19 cellular contexts compared by ENCODE assay signal in the genomic region with DNA sequence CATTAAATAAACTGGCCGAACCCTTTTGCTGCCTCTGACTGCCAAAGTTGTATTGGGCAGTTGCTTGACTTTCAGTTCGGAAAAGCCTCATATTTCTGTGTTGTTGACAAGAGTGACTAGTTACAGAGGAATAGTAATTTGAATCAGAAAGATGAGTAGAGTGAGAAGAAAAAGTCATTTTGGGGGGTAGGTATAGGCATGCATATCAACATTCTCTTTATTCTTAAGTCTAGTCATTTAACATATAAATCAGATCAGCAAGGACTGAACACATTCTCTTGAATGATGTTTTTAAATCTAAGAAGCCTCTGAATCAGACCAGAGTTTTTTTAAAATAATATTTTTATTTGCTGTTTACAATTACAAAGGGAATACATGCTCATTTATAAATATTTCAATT. TPM values are rescaled to one million over a fixed set of nuclear protein-coding genes. Genes with fewer than 3 reads are reported as not detected.
DNase-seq lines count a peak whose midpoint lies in the region; ATAC-seq, FAIRE-seq and TF ChIP-seq lines count a peak whose summit lies in the region.
"Had no signal": no experiment of that assay in that cellular context is flagged by ENCODE, and none has a peak within 500 bp of the region (broad histone marks: within the 10 kb centered on the region; RNA-seq: fewer than 3 reads in every experiment).

No MANE protein-coding gene starts in this region.

- POLR2A ChIA-PET in K562 (lab: Yijun Ruan, JAX): no interaction called here

- H3K79me2 ChIP-seq in K562 (ENCODE audit: control insufficient read depth, insufficient read depth, low read length) (no peaks in the 10 kb centered on the region), smooth muscle cell (ENCODE audit: low read depth) (no peaks in the 10 kb centered on the region)

- CTCF ChIA-PET in K562 (lab: Yijun Ruan, JAX; ENCODE audit: low intra/inter-chr PET ratio): no interaction called here

- peaks cover 27% of the 10 kb centered on the region for H3K4me1 ChIP-seq in HUES48 (ENCODE audit: control insufficient read depth, insufficient read depth, low read length)
- H3K4me1 ChIP-seq in K562 (replicated peaks in 1 of 2; ENCODE audit: control insufficient read depth in 2 of 2, insufficient read depth in 2 of 2, low read length in 2 of 2): peaks cover 3 to 4% of the 10 kb centered on the region in 2 experiments; a peak in 3 of 5 replicates
- peaks cover 3% of the 10 kb centered on the region for H3K4me1 ChIP-seq in smooth muscle cell (ENCODE audit: low read depth)
- peaks cover 0 to 10% (median 5%) of the 10 kb centered on the region in 3 donors for H3K4me1 ChIP-seq in esophagus squamous epithelium
- H3K4me1 ChIP-seq: BLaER1 had no signal

- intact Hi-C loops in K562 (cut with micrococcal nuclease) (no loop called here), esophagus squamous epithelium (cut with DNase I) (no loop called here)

- H3K9me3 ChIP-seq in HUES48 (ENCODE audit: control insufficient read depth, insufficient read depth, low read length) (no peaks in the 10 kb centered on the region), K562 (replicated peaks; ENCODE audit: control insufficient read depth, insufficient read depth, low read depth, low read length) (no peaks in the 10 kb centered on the region), smooth muscle cell (replicated peaks; ENCODE audit: low read depth) (no peaks in the 10 kb centered on the region), esophagus squamous epithelium (no peaks in the 10 kb centered on the region)
- H3K9me3 ChIP-seq: BLaER1, Caco-2, HAP-1 had no signal

- H3K4me2 ChIP-seq in K562 (ENCODE audit: insufficient read depth, low read length) (no peak overlapping the region), smooth muscle cell (peak overlapping the region; percentile 54)
- H3K4me2 ChIP-seq: BLaER1 had no signal

- H3K27ac ChIP-seq in HUES48 (ENCODE audit: low read depth, low read length) (no peak overlapping the region), K562 (ENCODE audit: extremely low read depth, low read depth, low read length) (no peak overlapping the region), smooth muscle cell (ENCODE audit: low read depth) (no peak overlapping the region), esophagus squamous epithelium (no peak overlapping the region)
- H3K27ac ChIP-seq: BLaER1, C4-2B, GM23248 had no signal

- WGBS in K562 (ENCODE audit: insufficient coverage, low coverage, missing lambda C conversion rate): 95% methylated on average over 2 of the region's 2 CpGs
- WGBS in smooth muscle cell (ENCODE audit: low lambda C conversion rate): 82% methylated on average over 2 of the region's 2 CpGs
- 80 to 93% methylated on average over 2 of the region's 2 CpGs for WGBS in esophagus squamous epithelium, 2 donors

- no peaks in the 10 kb centered on the region for H3K27me3 ChIP-seq in HUES48 (ENCODE audit: control insufficient read depth, insufficient read depth, low read length)
- H3K27me3 ChIP-seq in K562 (ENCODE audit: control insufficient read depth in 2 of 2, insufficient read depth in 2 of 2, low read length in 2 of 2): no peaks in the 10 kb centered on the region
- H3K27me3 ChIP-seq in smooth muscle cell (ENCODE audit: low read depth): no peaks in the 10 kb centered on the region
- no peaks in the 10 kb centered on the region for H3K27me3 ChIP-seq in esophagus squamous epithelium
- H3K27me3 ChIP-seq: BLaER1 had no signal

- in situ Hi-C loops in K562 (cut with MboI): no loop called here

- FAIRE-seq in K562 (lab: Jason Lieb, UNC): no peak
- FAIRE-seq: GM12878, GM19239, H54 had no signal

- no peak for ATAC-seq in K562
- no peak for ATAC-seq in SK-N-SH treated with all-trans-retinoic acid at 6 μM for 48 hours
- ATAC-seq: CD8-positive, alpha-beta T cell; GM12878 had no signal

- H3K9ac ChIP-seq in HUES48 (ENCODE audit: low read depth, low read length) (no peak overlapping the region), K562 (ENCODE audit: insufficient read depth in 1 of 2, low read depth in 2 of 2, low read length in 2 of 2) (no peak overlapping the region), smooth muscle cell (ENCODE audit: low read depth) (no peak overlapping the region)
- H3K9ac ChIP-seq: BLaER1, GM23248 had no signal

- H3K36me3 ChIP-seq in HUES48 (ENCODE audit: control insufficient read depth, insufficient read depth, low read length): no peaks in the 10 kb centered on the region
- no peaks in the 10 kb centered on the region for H3K36me3 ChIP-seq in K562 (ENCODE audit: control insufficient read depth, insufficient read depth, low read length)
- H3K36me3 ChIP-seq in smooth muscle cell (ENCODE audit: low read depth): no peaks in the 10 kb centered on the region
- H3K36me3 ChIP-seq in esophagus squamous epithelium: no peaks in the 10 kb centered on the region
- H3K36me3 ChIP-seq: BLaER1, HAP-1 had no signal

- H4K20me1 ChIP-seq in K562 (replicated peaks; ENCODE audit: control insufficient read depth, insufficient read depth, low read length) (no peaks in the 10 kb centered on the region), smooth muscle cell (ENCODE audit: low read depth) (no peaks in the 10 kb centered on the region)
- H4K20me1 ChIP-seq: BLaER1 had no signal

- DNase-seq in K562 (ENCODE audit: extremely low read depth in 1 of 4, low spot score in 3 of 4) (no peak), smooth muscle cell (lab: John Stamatoyannopoulos, UW; ENCODE audit: unreplicated experiment) (no peak), esophagus squamous epithelium (lab: John Stamatoyannopoulos, UW) (no peak), DMS 273 treated with DMSO at 0.1 percent for 48 hours (lab: John Stamatoyannopoulos, UW) (no peak)
- DNase-seq: Caco-2; CD4-positive, CD25-positive, alpha-beta regulatory T cell; CD8-positive, alpha-beta T cell; DMS79; EL; GDM1; GM23248 had no signal

- no peaks in the 10 kb centered on the region for H3F3A ChIP-seq in smooth muscle cell (ENCODE audit: low read depth)

- H3K4me3 ChIP-seq in HUES48 (ENCODE audit: low read depth, low read length) (peak overlapping the region; percentile 40; the same call in 1 of the 2 replicates), K562 (no peak overlapping the region), smooth muscle cell (no peak overlapping the region), esophagus squamous epithelium (no peak overlapping the region)
- H3K4me3 ChIP-seq: BLaER1, GM12878, GM23248, HAP-1 had no signal

- TF ChIP-seq RAD21 in K562 (CRISPR knock-in tag; conservative IDR thresholded peaks at IDR 0.05 in 1 of 2, IDR thresholded peaks at IDR 0.05 in 1 of 2): no peak

- no peaks in the 10 kb centered on the region for H3K9me1 ChIP-seq in K562 (ENCODE audit: control insufficient read depth, insufficient read depth, low read length)

- BruUV-seq in K562 (replicated peaks; lab: Mats Ljungman, UMichigan): no TSS peak

- TF ChIP-seq CTCF in K562 (IDR thresholded peaks at IDR 0.05 in 2 of 3, conservative IDR thresholded peaks at IDR 0.05 in 1 of 3; ENCODE audit: insufficient read depth in 2 of 3, low read depth in 1 of 3, low read length in 3 of 3): no peak
- TF ChIP-seq CTCF in smooth muscle cell (IDR thresholded peaks at IDR 0.05; ENCODE audit: borderline replicate concordance, insufficient read depth, poor library complexity, severe bottlenecking): no peak
- TF ChIP-seq CTCF in esophagus squamous epithelium (IDR thresholded peaks at IDR 0.05): no peak

- TF ChIP-seq POLR2A in K562 (conservative IDR thresholded peaks at IDR 0.05) (no peak), esophagus squamous epithelium (IDR thresholded peaks at IDR 0.05) (no peak)

- H2AFZ ChIP-seq in K562 (ENCODE audit: low read depth, low read length): peak overlapping the region; percentile 43; the same call in 1 of the 2 replicates
- H2AFZ ChIP-seq in smooth muscle cell (ENCODE audit: low read depth): peak overlapping the region; percentile 82
- H2AFZ ChIP-seq: GM23248 had no signal

- TF ChIP-seq EP300 in K562 (IDR thresholded peaks at IDR 0.05; ENCODE audit: low read length): no peak

TF ChIP-seq in K562, 482 proteins besides CTCF, POLR2A, EP300 and RAD21 (continues in another document):
- TF ChIP-seq, protein P1, sequence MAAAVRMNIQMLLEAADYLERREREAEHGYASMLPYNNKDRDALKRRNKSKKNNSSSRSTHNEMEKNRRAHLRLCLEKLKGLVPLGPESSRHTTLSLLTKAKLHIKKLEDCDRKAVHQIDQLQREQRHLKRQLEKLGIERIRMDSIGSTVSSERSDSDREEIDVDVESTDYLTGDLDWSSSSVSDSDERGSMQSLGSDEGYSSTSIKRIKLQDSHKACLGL (CRISPR knock-in tag; IDR thresholded peaks at IDR 0.05; ENCODE audit: borderline replicate concordance, poor library complexity, severe bottlenecking): no peak
- TF ChIP-seq KAT8 (IDR thresholded peaks at IDR 0.05; ENCODE audit: low read depth): no peak

RNA-seq across cellular contexts. Expression of gene LMBRD1, which starts 4.9 kb away (rescaled TPM):
- total RNA-seq in K562 (2011; cell fraction: chromatin; rRNA removed; ENCODE audit: low replicate concordance): 17.8 and 55.4 TPM in 2 replicates
- 22.0 and 25.8 TPM in 2 replicates for total RNA-seq in K562 (2011; cell fraction: nucleolus; rRNA removed)
- total RNA-seq in K562 (2011; cell fraction: nucleoplasm; rRNA removed): 39.2 and 40.0 TPM in 2 replicates
- total RNA-seq in K562 (2014; rRNA removed): 14.0 and 16.2 TPM in 2 replicates
- total RNA-seq in K562 (2014; rRNA removed; fragmentation: Illumina TruSeq; extraction: Trizol): 32.8 and 36.2 TPM in 2 replicates
- total RNA-seq in K562 (2015; rRNA removed; fragmentation: Illumina TruSeq; extraction: Trizol): 24.6 and 26.5 TPM in 2 replicates
- total RNA-seq in K562 (2021): 19.5 and 21.4 TPM in 2 replicates
- polyA plus RNA-seq in K562 (2011; rRNA removed): 20.2 and 31.2 TPM in 2 replicates
- 4.2 and 13.3 TPM in 2 replicates for polyA plus RNA-seq in K562 (2011; cell fraction: cytosol; rRNA removed)
- 7.4 and 11.4 TPM in 2 replicates for polyA plus RNA-seq in K562 (2011; cell fraction: nucleus; rRNA removed)
- polyA plus RNA-seq in K562 (2012): 19.7 and 22.0 TPM in 2 replicates
- polyA plus RNA-seq in K562 (2014; fragmentation: Illumina TruSeq; extraction: Trizol): 21.1 and 24.0 TPM in 2 replicates
- 10 to 100 TPM; 64.3 to 85.2 TPM for polyA plus RNA-seq in K562 (2014; fragmentation: Nextera tagmentation; extraction: Ambion mirVana)
- 21.3 and 22.2 TPM in 2 replicates for polyA plus RNA-seq in K562 (2014; rRNA removed)
- polyA minus RNA-seq in K562 (2011; rRNA and poly(A)+ RNA removed): 27.8 and 29.0 TPM in 2 replicates
- 6.0 and 10.0 TPM in 2 replicates for polyA minus RNA-seq in K562 (2011; cell fraction: cytosol; rRNA and poly(A)+ RNA removed)
- polyA minus RNA-seq in K562 (2011; cell fraction: nucleus; rRNA and poly(A)+ RNA removed): 26.8 and 38.5 TPM in 2 replicates
- total RNA-seq in smooth muscle cell: 72.4 and 78.5 TPM in 2 replicates
- 22.3 and 33.4 TPM in 2 replicates for polyA plus RNA-seq in smooth muscle cell
- total RNA-seq in esophagus squamous epithelium: 10 to 100 TPM; 23.0 to 50.6 (median 41.1) TPM
